Comparison of ENCODE assay signal across 1 cellular context in genomic region chr2:221997683-221998082, GRCh38.
TF ChIP-seq lines count a peak whose summit lies in the region.

No MANE protein-coding gene starts in this region.

TF ChIP-seq in SK-N-SH, 30 proteins besides CTCF, POLR2A, EP300 and RAD21 (continued from another document):
- TF ChIP-seq TAF1 (IDR thresholded peaks at IDR 0.05; ENCODE audit: borderline replicate concordance, low read depth, low read length) (no peak), ZBTB33 (IDR thresholded peaks at IDR 0.05; ENCODE audit: borderline replicate concordance, low read depth) (no peak), ELF1 (IDR thresholded peaks at IDR 0.05) (no peak)
